Comparison of ENCODE assay signal across 8 cellular contexts in genomic region chr4:105471566-105472176, GRCh38. TPM values are rescaled to one million over a fixed set of nuclear protein-coding genes. Genes with fewer than 3 reads are reported as not detected.
DNase-seq lines count a peak whose midpoint lies in the region; ATAC-seq and TF ChIP-seq lines count a peak whose summit lies in the region.

No MANE protein-coding gene starts in this region.

- DNase-seq in CD4-positive, alpha-beta T cell = peak; percentile 45 to 66 (median 52)
- peak; percentile 61 for DNase-seq in HPDE6-E6E7 (ENCODE audit: extremely low spot score)
- DNase-seq in NOMO-1 (lab: John Stamatoyannopoulos, UW; ENCODE audit: unreplicated experiment in 2 of 2) = peak; percentile 36 to 68
- peak; percentile 67 for DNase-seq in activated CD8-positive, alpha-beta memory T cell treated with anti-CD3 and anti-CD28 coated beads, Interleukin-2, amount 50 U/mL, for 48 hours
- no peak for DNase-seq in epithelial cell of proximal tubule (ENCODE audit: low read depth)
- DNase-seq in stimulated activated CD8-positive, alpha-beta memory T cell treated with anti-CD3 and anti-CD28 coated beads, Interleukin-7, amount 100 ng/mL, for 48 hours (ENCODE audit: extremely low read depth in 1 of 2, low read depth in 1 of 2) = peak; percentile 10 to 55

- TF ChIP-seq CTCF in CD4-positive, alpha-beta T cell (IDR thresholded peaks at IDR 0.05) = peak; percentile 76
- TF ChIP-seq CTCF in epithelial cell of proximal tubule (conservative IDR thresholded peaks at IDR 0.05; ENCODE audit: low read depth, low read length) = peak; percentile 78

- peaks cover 40% of the 10 kb centered on the region for H3K36me3 Mint-ChIP-seq in CD4-positive, alpha-beta T cell (ENCODE audit: low read depth)

- peaks cover 67% of the 10 kb centered on the region for H3K4me1 Mint-ChIP-seq in CD4-positive, alpha-beta T cell (ENCODE audit: low read depth)

- no peaks in the 10 kb centered on the region for H3K27me3 Mint-ChIP-seq in CD4-positive, alpha-beta T cell

- H3K9me3 ChIP-seq in CD4-positive, alpha-beta T cell (ENCODE audit: control insufficient read depth, low read length) = no peaks in the 10 kb centered on the region
- H3K9me3 ChIP-seq in muscle layer of duodenum (ENCODE audit: control insufficient read depth in 1 of 2, low read length in 2 of 2) = no peaks in the 10 kb centered on the region

- peaks cover 10 to 18% of the 10 kb centered on the region in 2 donors for H3K4me1 ChIP-seq in muscle layer of duodenum (ENCODE audit: control insufficient read depth in 1 of 2, insufficient read depth in 2 of 2, low read length in 2 of 2)

- intact Hi-C loops in CD4-positive, alpha-beta T cell (cut with DNase I, micrococcal nuclease) = loop anchor here (1.0 to 10.0 kb wide), 3 partner anchors 233 to 846 kb away; partner anchors contain the start of genes AIMP1 (in 1 of the 2), GSTCD (in 1 of the 2), INTS12 (in 1 of the 2) and TBCK (in 1 of the 2)

- POLR2A ChIA-PET in CD4-positive, alpha-beta T cell (lab: Charles Lee) = interaction anchor here (0.6 to 1.2 kb wide), 3 partner anchors 325 to 1331 kb away, joined by 4 to 5 read pairs (median 4); partner anchors contain the start of gene TET2

- peak overlapping the region; percentile 99 for H3K4me3 Mint-ChIP-seq in CD4-positive, alpha-beta T cell

- H3K4me3 ChIP-seq in epithelial cell of proximal tubule (ENCODE audit: low read depth, low read length) = peak overlapping the region; percentile 78
- peak overlapping the region; percentile 81 to 88 for H3K4me3 ChIP-seq in muscle layer of duodenum (ENCODE audit: low read depth in 1 of 2, low read length in 2 of 2)

- CTCF ChIA-PET in CD4-positive, alpha-beta T cell (lab: Charles Lee) = interaction anchor here (0.7 to 1.6 kb wide), 2 partner anchors 11 to 331 kb away, joined by 3 to 6 read pairs; no protein-coding TSS in a partner anchor

- no peaks in the 10 kb centered on the region for H3K9me3 Mint-ChIP-seq in CD4-positive, alpha-beta T cell

- H3K27ac Mint-ChIP-seq in CD4-positive, alpha-beta T cell = peak overlapping the region; percentile 98

- no peaks in the 10 kb centered on the region for H3K27me3 ChIP-seq in CD4-positive, alpha-beta T cell (ENCODE audit: control insufficient read depth, insufficient read depth, low read length)
- no peaks in the 10 kb centered on the region for H3K27me3 ChIP-seq in muscle layer of duodenum (ENCODE audit: low read depth, low read length)

- H3K27ac ChIP-seq in CD4-positive, alpha-beta T cell (ENCODE audit: low read depth, low read length) = no peak overlapping the region
- peak overlapping the region; percentile 96 for H3K27ac ChIP-seq in muscle layer of duodenum (ENCODE audit: low read length)

- no peaks in the 10 kb centered on the region for H3K36me3 ChIP-seq in muscle layer of duodenum (ENCODE audit: control insufficient read depth in 1 of 2, insufficient read depth in 2 of 2, low read length in 2 of 2)

- ATAC-seq in CD4-positive, alpha-beta T cell (ENCODE audit: poor library complexity) = peak; percentile 45
- peak; percentile 48 for ATAC-seq in GM19395 (IDR thresholded peaks at IDR 0.05; ENCODE audit: unreplicated experiment)

RNA-seq across cellular contexts. Expression of gene PPA2, which starts 2.2 kb away (rescaled TPM):
- total RNA-seq in CD4-positive, alpha-beta T cell = 10 to 100 TPM; 44.2 to 46.1 TPM
- total RNA-seq in epithelial cell of proximal tubule = 71.3 and 156 TPM in 2 replicates
